Comparison of ENCODE assay signal across 19 cellular contexts in the genomic region with DNA sequence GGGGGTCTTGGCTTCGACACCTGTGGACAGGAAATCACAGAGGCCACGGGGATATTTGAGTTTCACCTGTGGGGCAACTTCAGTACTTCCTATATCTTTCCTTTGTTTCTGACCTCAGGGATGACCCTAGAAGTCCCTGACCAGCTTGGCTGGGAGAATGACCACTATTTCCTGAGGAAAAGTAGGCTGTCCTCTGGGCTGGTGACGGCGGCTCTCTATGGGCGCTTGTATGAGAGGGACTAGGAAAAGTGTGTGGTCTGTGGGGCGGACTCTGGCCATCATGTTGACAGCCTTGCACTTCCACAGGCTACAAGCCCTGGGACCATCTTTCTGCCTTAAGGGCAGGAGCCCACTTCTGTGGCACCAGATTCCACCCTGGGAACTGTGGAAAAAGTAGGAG. TPM values are rescaled to one million over a fixed set of nuclear protein-coding genes. Genes with fewer than 3 reads are reported as not detected.
DNase-seq lines count a peak whose midpoint lies in the region; ATAC-seq, FAIRE-seq and TF ChIP-seq lines count a peak whose summit lies in the region.
"Had no signal": no experiment of that assay in that cellular context is flagged by ENCODE, and none has a peak within 500 bp of the region (broad histone marks: within the 10 kb centered on the region; RNA-seq: fewer than 3 reads in every experiment).

No MANE protein-coding gene starts in this region.

- CTCF ChIA-PET in CD8-positive, alpha-beta T cell (lab: Charles Lee) = interaction anchor here (0.9 kb wide), 1 partner anchor 9 kb away, joined by 3 read pairs; no protein-coding TSS in a partner anchor

- H3K4me3 Mint-ChIP-seq in HFFc6 (peak overlapping the region; percentile 84; the same call in 1 of the 2 replicates), astrocyte (ENCODE audit: unreplicated experiment) (no peak overlapping the region)
- H3K4me3 Mint-ChIP-seq in CD8-positive, alpha-beta T cell = no peak overlapping the region
- H3K4me3 Mint-ChIP-seq: activated CD4-positive, alpha-beta T cell treated with anti-CD3 and anti-CD28 coated beads for 36 hours; activated naive CD4-positive, alpha-beta T cell treated with anti-CD3 and anti-CD28 coated beads, Interleukin-2, amount 10 ng/mL, durations not matched to agents 7 days and 5 days; brain; dendritic cell treated with granulocyte-macrophage colony-stimulating factor and Interleukin-4, amounts not matched to agents 40 ng/mL and 50 ng/mL, for 4 days; neural crest cell had no signal

- H3K9me3 ChIP-seq in astrocyte (ENCODE audit: insufficient read depth, low read depth, low read length) (peaks cover 5% of the 10 kb centered on the region), mesodermal cell (ENCODE audit: control insufficient read depth, low read length) (peaks cover 11% of the 10 kb centered on the region), stomach (no peaks in the 10 kb centered on the region)
- no peaks in the 10 kb centered on the region for H3K9me3 ChIP-seq in CD8-positive, alpha-beta T cell (ENCODE audit: low read length)
- H3K9me3 ChIP-seq: heart left ventricle had no signal

- H3K4me3 ChIP-seq in astrocyte (ENCODE audit: insufficient read depth, low read depth, low read length) (no peak overlapping the region), mesodermal cell (ENCODE audit: extremely low read depth, insufficient read depth, low read length, poor library complexity, severe bottlenecking) (no peak overlapping the region), stomach (no peak overlapping the region)
- no peak overlapping the region for H3K4me3 ChIP-seq in CD8-positive, alpha-beta T cell (ENCODE audit: low read depth, low read length)
- H3K4me3 ChIP-seq: heart left ventricle, lung had no signal

- TF ChIP-seq CTCF in HFFc6 (IDR thresholded peaks at IDR 0.05) (no peak), astrocyte (IDR thresholded peaks at IDR 0.05; ENCODE audit: insufficient read depth, low read depth, low read length) (no peak), stomach (IDR thresholded peaks at IDR 0.05) (no peak)
- TF ChIP-seq CTCF in CD8-positive, alpha-beta T cell (IDR thresholded peaks at IDR 0.05) = no peak

- H3K36me3 ChIP-seq in astrocyte (ENCODE audit: insufficient read depth, low read length) (no peaks in the 10 kb centered on the region), mesodermal cell (ENCODE audit: control insufficient read depth, insufficient read depth, low read length) (peaks cover 11% of the 10 kb centered on the region), stomach (peaks cover 0 to 32% (median 19%) of the 10 kb centered on the region in 4 donors)
- H3K36me3 ChIP-seq in CD8-positive, alpha-beta T cell (ENCODE audit: insufficient read depth, low read length) = no peaks in the 10 kb centered on the region

- DNase-seq in HFFc6 (no peak), astrocyte (ENCODE audit: low read depth) (no peak), stomach (no peak), Ammon's horn (ENCODE audit: low spot score) (no peak)
- DNase-seq in CD8-positive, alpha-beta T cell = no peak
- no peak for DNase-seq in activated T-cell treated with anti-CD3 and anti-CD28 coated beads, Interleukin-2, amount 50 U/mL, for 1 hour
- DNase-seq: activated CD4-positive, alpha-beta T cell treated with anti-CD3 and anti-CD28 coated beads for 36 hours; activated naive CD4-positive, alpha-beta T cell treated with anti-CD3 and anti-CD28 coated beads, Interleukin-2, amount 10 ng/mL, durations not matched to agents 7 days and 5 days; AML-193; heart left ventricle; NCI-H2029; retina; substantia nigra had no signal

- TF ChIP-seq POLR2A in stomach (IDR thresholded peaks at IDR 0.05) = no peak

- no peak for ATAC-seq in HG03108 (IDR thresholded peaks at IDR 0.05; ENCODE audit: unreplicated experiment)
- ATAC-seq in CD8-positive, alpha-beta T cell = no peak
- ATAC-seq: activated CD4-positive, alpha-beta T cell treated with anti-CD3 and anti-CD28 coated beads for 36 hours; heart left ventricle had no signal

- H3K9ac ChIP-seq in astrocyte (ENCODE audit: low read length) = peak overlapping the region; percentile 93

- peaks cover 44% of the 10 kb centered on the region for H3K4me1 ChIP-seq in astrocyte (ENCODE audit: insufficient read depth, low read length)
- H3K4me1 ChIP-seq in mesodermal cell (ENCODE audit: control insufficient read depth, insufficient read depth, low read length, poor library complexity, severe bottlenecking) = peaks cover 35% of the 10 kb centered on the region
- H3K4me1 ChIP-seq in stomach = peaks cover 0 to 34% (median 20%) of the 10 kb centered on the region in 4 donors
- H3K4me1 ChIP-seq in CD8-positive, alpha-beta T cell (ENCODE audit: insufficient read depth, low read length) = peaks cover 43% of the 10 kb centered on the region

- H3K36me3 Mint-ChIP-seq in HFFc6 (ENCODE audit: low read depth) (peaks cover 34% of the 10 kb centered on the region), astrocyte (ENCODE audit: low read depth, unreplicated experiment) (peaks cover 15% of the 10 kb centered on the region)
- H3K36me3 Mint-ChIP-seq in CD8-positive, alpha-beta T cell = peaks cover 15% of the 10 kb centered on the region

- H3K9me3 Mint-ChIP-seq in HFFc6 = no peaks in the 10 kb centered on the region
- no peaks in the 10 kb centered on the region for H3K9me3 Mint-ChIP-seq in astrocyte (ENCODE audit: unreplicated experiment)
- H3K9me3 Mint-ChIP-seq in CD8-positive, alpha-beta T cell = no peaks in the 10 kb centered on the region
- H3K9me3 Mint-ChIP-seq: brain; dendritic cell treated with granulocyte-macrophage colony-stimulating factor and Interleukin-4, amounts not matched to agents 40 ng/mL and 50 ng/mL, for 4 days had no signal

- H3K27me3 Mint-ChIP-seq in HFFc6 (ENCODE audit: insufficient read depth) (peaks cover 1% of the 10 kb centered on the region), astrocyte (ENCODE audit: low read depth, unreplicated experiment) (no peaks in the 10 kb centered on the region)
- H3K27me3 Mint-ChIP-seq in CD8-positive, alpha-beta T cell (ENCODE audit: low read depth) = peaks cover under 1% of the 10 kb centered on the region
- H3K27me3 Mint-ChIP-seq: brain had no signal

- H3K79me2 ChIP-seq in astrocyte (ENCODE audit: insufficient read depth, low read length) = no peaks in the 10 kb centered on the region

- no peaks in the 10 kb centered on the region for H4K20me1 ChIP-seq in astrocyte (ENCODE audit: insufficient read depth, low read length)

- no peaks in the 10 kb centered on the region for H3K27me3 ChIP-seq in astrocyte (ENCODE audit: insufficient read depth, low read length)
- no peaks in the 10 kb centered on the region for H3K27me3 ChIP-seq in stomach
- H3K27me3 ChIP-seq in CD8-positive, alpha-beta T cell (ENCODE audit: insufficient read depth, low read length) = no peaks in the 10 kb centered on the region
- H3K27me3 ChIP-seq: heart left ventricle had no signal

- H3K27ac Mint-ChIP-seq in HFFc6 = peak overlapping the region; percentile 99
- peak overlapping the region; percentile 100 for H3K27ac Mint-ChIP-seq in astrocyte (ENCODE audit: unreplicated experiment)
- H3K27ac Mint-ChIP-seq in CD8-positive, alpha-beta T cell = no peak overlapping the region
- H3K27ac Mint-ChIP-seq: activated CD4-positive, alpha-beta T cell treated with anti-CD3 and anti-CD28 coated beads for 36 hours; activated naive CD4-positive, alpha-beta T cell treated with anti-CD3 and anti-CD28 coated beads, Interleukin-2, amount 10 ng/mL, durations not matched to agents 7 days and 5 days; dendritic cell treated with granulocyte-macrophage colony-stimulating factor and Interleukin-4, amounts not matched to agents 40 ng/mL and 50 ng/mL, for 4 days had no signal

- intact Hi-C loops in stomach (cut with DNase I; ENCODE audit: low total_unique reads) = no loop called here
- intact Hi-C loops in CD8-positive, alpha-beta T cell (cut with DNase I, micrococcal nuclease) = loop anchor here in 1 of 2 experiments (5.0 kb wide), 1 partner anchor 1517 kb away; no protein-coding TSS in a partner anchor

- H3K4me1 Mint-ChIP-seq in HFFc6 (ENCODE audit: low read depth) = peaks cover 75% of the 10 kb centered on the region
- peaks cover 43% of the 10 kb centered on the region for H3K4me1 Mint-ChIP-seq in astrocyte (ENCODE audit: low read depth, unreplicated experiment)
- peaks cover 44% of the 10 kb centered on the region for H3K4me1 Mint-ChIP-seq in CD8-positive, alpha-beta T cell (ENCODE audit: low read depth)

- H3K27ac ChIP-seq in astrocyte (ENCODE audit: low read depth, low read length) (peak overlapping the region; percentile 100), mesodermal cell (ENCODE audit: low read depth, low read length, severe bottlenecking) (peak overlapping the region; percentile 98), stomach (peak overlapping the region in 3 of 5 donors; percentile 39 to 80 (median 74))
- no peak overlapping the region for H3K27ac ChIP-seq in CD8-positive, alpha-beta T cell (ENCODE audit: low read depth, low read length)

- POLR2A ChIA-PET in CD8-positive, alpha-beta T cell (lab: Charles Lee) = interaction anchor here (0.7 kb wide), 1 partner anchor 173 kb away, joined by 4 read pairs; no protein-coding TSS in a partner anchor

- H3K4me2 ChIP-seq in astrocyte (ENCODE audit: low read length) = peak overlapping the region; percentile 82

- H2AFZ ChIP-seq in astrocyte (ENCODE audit: low read depth, low read length) = no peak overlapping the region

- no peak for TF ChIP-seq EP300 in stomach (IDR thresholded peaks at IDR 0.05)

- WGBS in mesodermal cell (ENCODE audit: insufficient coverage in 2 of 2), 2 experiments = 87 to 96% methylated on average over 3 to 5 of the region's 6 CpGs
- WGBS in stomach, 5 donors = 91 to 95% (median 93%) methylated on average over 6 of the region's 6 CpGs

- no peak for FAIRE-seq in astrocyte (lab: Jason Lieb, UNC)

RNA-seq across cellular contexts. Expression of a gene that starts 43.7 kb away (rescaled TPM):
- 10 to 100 TPM; 13.9 to 22.7 (median 17.2) TPM for total RNA-seq in HFFc6 (2021; fragmentation: NEBNext Ultra II Directional; extraction: Animal tissue kit (Norgen Biotek cat#: 25700))
- total RNA-seq in astrocyte (16.2 and 19.0 TPM in 2 replicates), stomach (100 to 1,000 TPM in 1 of 5 donors, 10 to 100 TPM in 3, 1 to 10 TPM in 1; 2.9 to 102 (median 23.0) TPM)
- 25.0 TPM for polyA plus RNA-seq in mesodermal cell (2013, experiment 1 of 2)
- polyA plus RNA-seq in mesodermal cell (2013, experiment 2 of 2) = 20.0 TPM
- 10 to 100 TPM in 2 of 3 donors, 1 to 10 TPM in 1; 8.1 to 12.5 (median 10.3) TPM for polyA plus RNA-seq in stomach
- total RNA-seq in CD8-positive, alpha-beta T cell = 10 to 100 TPM in 1 of 2 experiments, 1 to 10 TPM in 1; 9.1 to 11.3 TPM

RNA-seq across cellular contexts. Expression of a gene that starts 43.9 kb away (rescaled TPM):
- 10 to 100 TPM; 18.6 to 21.8 (median 20.5) TPM for total RNA-seq in HFFc6 (2021; fragmentation: NEBNext Ultra II Directional; extraction: Animal tissue kit (Norgen Biotek cat#: 25700))
- total RNA-seq in astrocyte (17.3 and 17.8 TPM in 2 replicates), stomach (10 to 100 TPM; 18.1 to 46.7 (median 34.1) TPM)
- 26.2 TPM for polyA plus RNA-seq in mesodermal cell (2013, experiment 1 of 2)
- polyA plus RNA-seq in mesodermal cell (2013, experiment 2 of 2) = 26.2 TPM
- 10 to 100 TPM; 13.9 to 21.7 (median 14.7) TPM for polyA plus RNA-seq in stomach
- 10 to 100 TPM; 30.1 to 33.4 TPM for total RNA-seq in CD8-positive, alpha-beta T cell
